In genomic region chr19:1232231-1232637, GRCh38 we compare ENCODE assay signal across 14 cellular contexts. TPM values are rescaled to one million over a fixed set of nuclear protein-coding genes. Genes with fewer than 3 reads are reported as not detected.
DNase-seq lines count a peak whose midpoint lies in the region; ATAC-seq, FAIRE-seq and TF ChIP-seq lines count a peak whose summit lies in the region.
"Had no signal": no experiment of that assay in that cellular context is flagged by ENCODE, and none has a peak within 500 bp of the region (broad histone marks: within the 10 kb centered on the region; RNA-seq: fewer than 3 reads in every experiment).

No MANE protein-coding gene starts in this region.

- no peak overlapping the region for H3K4me3 Mint-ChIP-seq in stimulated activated effector memory CD8-positive, alpha-beta T cell treated with anti-CD3 and anti-CD28 coated beads, Interleukin-12 subunit alpha, Interleukin-12 subunit beta, amount 100 ng/mL, for 72 hours
- no peak overlapping the region for H3K4me3 Mint-ChIP-seq in effector memory CD8-positive, alpha-beta T cell
- H3K4me3 Mint-ChIP-seq: activated CD8-positive, alpha-beta memory T cell treated with anti-CD3 and anti-CD28 coated beads, Interleukin-2, amount 10 ng/mL, durations not matched to agents 7 days and 5 days; CD4-positive, alpha-beta T cell; stimulated activated naive CD8-positive, alpha-beta T cell treated with anti-CD3 and anti-CD28 coated beads, Interleukin-15, Interleukin-2, amounts not matched to agents 100 ng/mL and 50 ng/mL, for 24 hours had no signal

- no peak for TF ChIP-seq EP300 in K562 (IDR thresholded peaks at IDR 0.05; ENCODE audit: low read length)

- no peak overlapping the region for H3K9ac ChIP-seq in IMR-90 (ENCODE audit: low read depth, low read length)
- peak overlapping the region in 1 of 2 experiments; percentile 86; a peak in 2 of 4 replicates for H3K9ac ChIP-seq in K562 (ENCODE audit: insufficient read depth in 1 of 2, low read depth in 2 of 2, low read length in 2 of 2)

- POLR2A ChIA-PET in IMR-90 (lab: Charles Lee; ENCODE audit: unreplicated experiment) (no interaction called here), K562 (lab: Yijun Ruan, JAX) (interaction anchor here (0.6 to 1.5 kb wide), 2 partner anchors 15 to 99 kb away, joined by 3 to 7 read pairs; no protein-coding TSS in a partner anchor)

- H3K4me2 ChIP-seq in IMR-90 (ENCODE audit: low read depth, low read length) (no peak overlapping the region), K562 (ENCODE audit: insufficient read depth, low read length) (no peak overlapping the region)

- no peak for TF ChIP-seq RAD21 in IMR-90 (IDR thresholded peaks at IDR 0.05; ENCODE audit: low read length)
- TF ChIP-seq RAD21 in K562 (CRISPR knock-in tag; conservative IDR thresholded peaks at IDR 0.05 in 1 of 2, IDR thresholded peaks at IDR 0.05 in 1 of 2), result no peak

- peak overlapping the region; percentile 58 for H3K27ac Mint-ChIP-seq in stimulated activated effector memory CD8-positive, alpha-beta T cell treated with anti-CD3 and anti-CD28 coated beads, Interleukin-12 subunit alpha, Interleukin-12 subunit beta, amount 100 ng/mL, for 72 hours
- peak overlapping the region in 1 of 2 donors; percentile 75 for H3K27ac Mint-ChIP-seq in effector memory CD8-positive, alpha-beta T cell
- H3K27ac Mint-ChIP-seq: activated CD8-positive, alpha-beta memory T cell treated with anti-CD3 and anti-CD28 coated beads, Interleukin-2, amount 10 ng/mL, durations not matched to agents 7 days and 5 days; activated naive CD4-positive, alpha-beta T cell treated with anti-CD3 and anti-CD28 coated beads, Interleukin-2, amount 50 U/mL, for 72 hours; CD4-positive, alpha-beta T cell; stimulated activated naive CD8-positive, alpha-beta T cell treated with anti-CD3 and anti-CD28 coated beads, Interleukin-15, Interleukin-2, amounts not matched to agents 100 ng/mL and 50 ng/mL, for 24 hours had no signal

- H2BK20ac ChIP-seq in IMR-90 (ENCODE audit: low read depth, low read length), result no peak overlapping the region

- no peak overlapping the region for H4K5ac ChIP-seq in IMR-90 (ENCODE audit: low read depth, low read length)

- H3K56ac ChIP-seq in IMR-90 (ENCODE audit: extremely low read depth, insufficient read depth, low read length), result no peak overlapping the region

- H3K4me1 Mint-ChIP-seq in stimulated activated effector memory CD8-positive, alpha-beta T cell treated with anti-CD3 and anti-CD28 coated beads, Interleukin-12 subunit alpha, Interleukin-12 subunit beta, amount 100 ng/mL, for 72 hours, result peaks cover 10% of the 10 kb centered on the region
- peaks cover 0 to 2% of the 10 kb centered on the region in 2 donors for H3K4me1 Mint-ChIP-seq in effector memory CD8-positive, alpha-beta T cell (ENCODE audit: low read depth in 2 of 2)
- H3K4me1 Mint-ChIP-seq: activated CD8-positive, alpha-beta memory T cell treated with anti-CD3 and anti-CD28 coated beads, Interleukin-2, amount 10 ng/mL, durations not matched to agents 7 days and 5 days had no signal

- DNase-seq in IMR-90, result no peak
- no peak for DNase-seq in K562 (ENCODE audit: extremely low read depth in 1 of 4, low spot score in 3 of 4)
- no peak for DNase-seq in left lobe of liver (ENCODE audit: low spot score)
- DNase-seq in stimulated activated effector memory CD8-positive, alpha-beta T cell treated with anti-CD3 and anti-CD28 coated beads, Interleukin-12 subunit alpha, Interleukin-12 subunit beta, amount 100 ng/mL, for 72 hours (ENCODE audit: low spot score in 2 of 2), result no peak
- no peak for DNase-seq in retina
- DNase-seq in effector memory CD8-positive, alpha-beta T cell, result no peak
- no peak for DNase-seq in NCI-H2029 treated with DMSO at 0.1 percent for 48 hours (lab: John Stamatoyannopoulos, UW)
- DNase-seq: activated CD8-positive, alpha-beta memory T cell treated with anti-CD3 and anti-CD28 coated beads, Interleukin-2, amount 10 ng/mL, durations not matched to agents 7 days and 5 days; CD4-positive, alpha-beta T cell; cerebellar nuclear complex; NCI-H748 treated with DMSO at 0.1 percent for 48 hours; SHP77 had no signal

- no peak overlapping the region for H3K4ac ChIP-seq in IMR-90 (ENCODE audit: low read depth, low read length)

- 11% methylated on average over 1 of the region's 5 CpGs; no CpG with 5 or more reads in 1 of the 2 experiments for WGBS in IMR-90 (ENCODE audit: extremely low coverage in 2 of 2, insufficient read length in 1 of 2), 2 experiments
- WGBS in K562 (ENCODE audit: insufficient coverage, low coverage, missing lambda C conversion rate), result 66% methylated on average over 4 of the region's 5 CpGs

- peak overlapping the region; percentile 46; the same call in 1 of the 2 replicates for H2AK5ac ChIP-seq in IMR-90 (ENCODE audit: low read depth, low read length)

- H2BK15ac ChIP-seq in IMR-90 (ENCODE audit: low read depth, low read length), result no peak overlapping the region

- ATAC-seq in IMR-90 (ENCODE audit: low read depth) (peak; percentile 8), K562 (peak; percentile 8; the same call in 2 of the 3 replicates), left lobe of liver (peak; percentile 3)
- ATAC-seq in stimulated activated effector memory CD8-positive, alpha-beta T cell treated with anti-CD3 and anti-CD28 coated beads, Interleukin-12 subunit alpha, Interleukin-12 subunit beta, amount 100 ng/mL, for 72 hours, result peak; percentile 14
- ATAC-seq in effector memory CD8-positive, alpha-beta T cell (replicated peaks), result no peak
- ATAC-seq: activated CD8-positive, alpha-beta memory T cell treated with anti-CD3 and anti-CD28 coated beads, Interleukin-2, amount 10 ng/mL, durations not matched to agents 7 days and 5 days had no signal

- H3K4me3 ChIP-seq in IMR-90 (ENCODE audit: insufficient read depth, low read depth, low read length), result no peak overlapping the region
- H3K4me3 ChIP-seq in K562, result no peak overlapping the region

- no peaks in the 10 kb centered on the region for H3K9me3 ChIP-seq in IMR-90 (ENCODE audit: control insufficient read depth, insufficient read depth, low read length)
- H3K9me3 ChIP-seq in K562 (replicated peaks; ENCODE audit: control insufficient read depth, insufficient read depth, low read depth, low read length), result no peaks in the 10 kb centered on the region; the same call in 1 of the 2 replicates

- no peaks in the 10 kb centered on the region for H3K9me1 ChIP-seq in IMR-90 (ENCODE audit: insufficient read depth, low read length)
- no peaks in the 10 kb centered on the region for H3K9me1 ChIP-seq in K562 (ENCODE audit: control insufficient read depth, insufficient read depth, low read length)

- H2BK120ac ChIP-seq in IMR-90 (ENCODE audit: low read depth, low read length), result no peak overlapping the region

- no peak for TF ChIP-seq POLR2A in IMR-90 (IDR thresholded peaks at IDR 0.05; ENCODE audit: low read depth, low read length)
- no peak for TF ChIP-seq POLR2A in K562 (conservative IDR thresholded peaks at IDR 0.05)

- no peak for FAIRE-seq in K562 (lab: Jason Lieb, UNC)

- no peak overlapping the region for H4K91ac ChIP-seq in IMR-90 (ENCODE audit: insufficient read depth, low read depth, low read length)

- CTCF ChIA-PET in IMR-90 (lab: Yijun Ruan, JAX), result no interaction called here
- CTCF ChIA-PET in K562 (lab: Yijun Ruan, JAX; ENCODE audit: low intra/inter-chr PET ratio), result no interaction called here

- no peak for TF ChIP-seq CTCF in IMR-90 (conservative IDR thresholded peaks at IDR 0.05; ENCODE audit: low read depth, low read length)
- no peak for TF ChIP-seq CTCF in K562 (IDR thresholded peaks at IDR 0.05 in 2 of 3, conservative IDR thresholded peaks at IDR 0.05 in 1 of 3; ENCODE audit: insufficient read depth in 2 of 3, low read depth in 1 of 3, low read length in 3 of 3)

- H3K36me3 Mint-ChIP-seq in stimulated activated effector memory CD8-positive, alpha-beta T cell treated with anti-CD3 and anti-CD28 coated beads, Interleukin-12 subunit alpha, Interleukin-12 subunit beta, amount 100 ng/mL, for 72 hours, result peaks cover 6% of the 10 kb centered on the region
- H3K36me3 Mint-ChIP-seq in effector memory CD8-positive, alpha-beta T cell (ENCODE audit: insufficient read depth), result peaks cover 3% of the 10 kb centered on the region
- H3K36me3 Mint-ChIP-seq: activated naive CD4-positive, alpha-beta T cell treated with anti-CD3 and anti-CD28 coated beads, Interleukin-2, amount 50 U/mL, for 72 hours had no signal

- peak overlapping the region; percentile 87 for H2AK9ac ChIP-seq in IMR-90 (replicated peaks; ENCODE audit: low read depth, low read length, poor library complexity)

- H3K9me3 Mint-ChIP-seq in stimulated activated effector memory CD8-positive, alpha-beta T cell treated with anti-CD3 and anti-CD28 coated beads, Interleukin-12 subunit alpha, Interleukin-12 subunit beta, amount 100 ng/mL, for 72 hours, result no peaks in the 10 kb centered on the region
- H3K9me3 Mint-ChIP-seq in effector memory CD8-positive, alpha-beta T cell, result no peaks in the 10 kb centered on the region
- H3K9me3 Mint-ChIP-seq: activated naive CD4-positive, alpha-beta T cell treated with anti-CD3 and anti-CD28 coated beads, Interleukin-2, amount 50 U/mL, for 72 hours; CD4-positive, alpha-beta T cell; stimulated activated naive CD8-positive, alpha-beta T cell treated with anti-CD3 and anti-CD28 coated beads, Interleukin-15, Interleukin-2, amounts not matched to agents 100 ng/mL and 50 ng/mL, for 24 hours had no signal

- H2BK5ac ChIP-seq in IMR-90 (ENCODE audit: low read depth, low read length, poor library complexity, severe bottlenecking), result no peak overlapping the region

- BruUV-seq in IMR-90 (replicated peaks; lab: Mats Ljungman, UMichigan), result no TSS peak
- no TSS peak for BruUV-seq in K562 (replicated peaks; lab: Mats Ljungman, UMichigan)

- H3K27me3 ChIP-seq in IMR-90 (ENCODE audit: control insufficient read depth, insufficient read depth, low read length), result no peaks in the 10 kb centered on the region
- no peaks in the 10 kb centered on the region for H3K27me3 ChIP-seq in K562 (ENCODE audit: control insufficient read depth in 2 of 2, insufficient read depth in 2 of 2, low read length in 2 of 2)

- H3K18ac ChIP-seq in IMR-90 (ENCODE audit: low read depth, low read length), result no peak overlapping the region

- H4K20me1 ChIP-seq in IMR-90 (ENCODE audit: insufficient read depth, low read length) (peaks cover 38% of the 10 kb centered on the region), K562 (replicated peaks; ENCODE audit: control insufficient read depth, insufficient read depth, low read length) (no peaks in the 10 kb centered on the region)

- peaks cover 20% of the 10 kb centered on the region for H3K4me1 ChIP-seq in IMR-90 (ENCODE audit: control insufficient read depth, insufficient read depth, low read length)
- peaks cover 3 to 77% of the 10 kb centered on the region in 2 experiments; a peak in 4 of 5 replicates for H3K4me1 ChIP-seq in K562 (replicated peaks in 1 of 2; ENCODE audit: control insufficient read depth in 2 of 2, insufficient read depth in 2 of 2, low read length in 2 of 2)

- intact Hi-C loops in IMR-90 (cut with micrococcal nuclease), result no loop called here
- intact Hi-C loops in K562 (cut with micrococcal nuclease), result no loop called here

- H3K14ac ChIP-seq in IMR-90 (replicated peaks; ENCODE audit: low read depth, low read length), result no peak overlapping the region

- no peaks in the 10 kb centered on the region for H3K27me3 Mint-ChIP-seq in effector memory CD8-positive, alpha-beta T cell
- H3K27me3 Mint-ChIP-seq: CD4-positive, alpha-beta T cell; stimulated activated naive CD8-positive, alpha-beta T cell treated with anti-CD3 and anti-CD28 coated beads, Interleukin-15, Interleukin-2, amounts not matched to agents 100 ng/mL and 50 ng/mL, for 24 hours had no signal

- H2AFZ ChIP-seq in IMR-90 (replicated peaks; ENCODE audit: low read length, poor library complexity), result peak overlapping the region; percentile 56
- H2AFZ ChIP-seq in K562 (ENCODE audit: low read depth, low read length), result no peak overlapping the region

- H3K27ac ChIP-seq in IMR-90 (ENCODE audit: insufficient read depth, low read length) (no peak overlapping the region), K562 (ENCODE audit: extremely low read depth, low read depth, low read length) (peak overlapping the region; percentile 2; the same call in 1 of the 3 replicates)

- H3K79me2 ChIP-seq in K562 (ENCODE audit: control insufficient read depth, insufficient read depth, low read length), result peaks cover 5% of the 10 kb centered on the region; the same call in 1 of the 3 replicates

- in situ Hi-C loops in IMR-90 (cut with MboI; ENCODE audit: low sequenced_read_pairs), result no loop called here
- in situ Hi-C loops in K562 (cut with MboI), result loop anchor here (25.0 kb wide), 1 partner anchor 470 kb away; the partner anchor contains the start of gene MISP

- no peak overlapping the region for H4K8ac ChIP-seq in IMR-90 (ENCODE audit: low read depth in 2 of 2, low read length in 2 of 2)

- peaks cover 53% of the 10 kb centered on the region for H3K36me3 ChIP-seq in IMR-90 (ENCODE audit: control insufficient read depth, insufficient read depth, low read length)
- H3K36me3 ChIP-seq in K562 (ENCODE audit: control insufficient read depth, insufficient read depth, low read length), result peaks cover 51% of the 10 kb centered on the region; the same call in 1 of the 3 replicates

- peaks cover 10 to 38% of the 10 kb centered on the region in 2 experiments for H3K79me1 ChIP-seq in IMR-90 (ENCODE audit: low read depth in 1 of 2, low read length in 2 of 2)

- H3K23ac ChIP-seq in IMR-90 (ENCODE audit: low read depth, low read length), result no peak overlapping the region

- dilution Hi-C loops in IMR-90 (cut with HindIII; ENCODE audit: low sequenced_read_pairs, unreplicated experiment), result no loop called here

RNA-seq across cellular contexts. Expression of gene CBARP, which starts 5.6 kb away (rescaled TPM):
- total RNA-seq in IMR-90 (2012; rRNA removed) (0.18 and 0.56 TPM in 2 replicates), K562 (2014; rRNA removed) (3.7 and 3.8 TPM in 2 replicates), K562 (2014; rRNA removed; fragmentation: Illumina TruSeq; extraction: Trizol) (0.18 TPM in 1 of 2 replicates, not detected in the other), K562 (2015; rRNA removed; fragmentation: Illumina TruSeq; extraction: Trizol) (1.3 and 1.4 TPM in 2 replicates), K562 (2021) (6.6 and 8.9 TPM in 2 replicates), left lobe of liver (0.38 TPM)
- polyA plus RNA-seq in IMR-90 (2012; rRNA removed) (3.9 and 8.5 TPM in 2 replicates), K562 (2011; rRNA removed) (0.98 and 1.2 TPM in 2 replicates), K562 (2014; fragmentation: Illumina TruSeq; extraction: Trizol) (0.25 and 2.3 TPM in 2 replicates), K562 (2014; fragmentation: Nextera tagmentation; extraction: Ambion mirVana) (under 1 TPM in 1 of 2 experiments, not detected in 1; 0.03 TPM), K562 (2014; rRNA removed) (5.8 and 6.3 TPM in 2 replicates)
- polyA plus RNA-seq in IMR-90 (2012; cell fraction: cytosol; rRNA removed), result 3.2 and 7.9 TPM in 2 replicates
- polyA plus RNA-seq in IMR-90 (2012; cell fraction: nucleus; rRNA removed; ENCODE audit: low replicate concordance), result 24.1 and 64.4 TPM in 2 replicates
- 2.8 and 13.5 TPM in 2 replicates for total RNA-seq in K562 (2011; cell fraction: chromatin; rRNA removed; ENCODE audit: low replicate concordance)
- 11.4 and 15.2 TPM in 2 replicates for total RNA-seq in K562 (2011; cell fraction: nucleolus; rRNA removed)
- 4.2 and 6.2 TPM in 2 replicates for total RNA-seq in K562 (2011; cell fraction: nucleoplasm; rRNA removed)
- 0.84 and 4.5 TPM in 2 replicates for polyA plus RNA-seq in K562 (2011; cell fraction: cytosol; rRNA removed)
- polyA plus RNA-seq in K562 (2011; cell fraction: nucleus; rRNA removed), result 8.2 and 25.4 TPM in 2 replicates
- polyA plus RNA-seq in K562 (2012), result 3.1 and 3.3 TPM in 2 replicates
- 0.11 and 0.15 TPM in 2 replicates for polyA minus RNA-seq in K562 (2011; rRNA and poly(A)+ RNA removed)
- polyA minus RNA-seq in K562 (2011; cell fraction: cytosol; rRNA and poly(A)+ RNA removed), result 2.9 and 3.0 TPM in 2 replicates
- polyA minus RNA-seq in K562 (2011; cell fraction: nucleus; rRNA and poly(A)+ RNA removed), result 3.0 and 3.8 TPM in 2 replicates

RNA-seq across cellular contexts. Expression of gene ATP5F1D, which starts 9.3 kb away (rescaled TPM):
- 7.3 and 13.6 TPM in 2 replicates for total RNA-seq in IMR-90 (2012; rRNA removed)
- polyA plus RNA-seq in IMR-90 (2012; rRNA removed), result 140 and 189 TPM in 2 replicates
- 348 and 386 TPM in 2 replicates for polyA plus RNA-seq in IMR-90 (2012; cell fraction: cytosol; rRNA removed)
- polyA plus RNA-seq in IMR-90 (2012; cell fraction: nucleus; rRNA removed; ENCODE audit: low replicate concordance), result 72.4 and 213 TPM in 2 replicates
- 42.1 and 110 TPM in 2 replicates for total RNA-seq in K562 (2011; cell fraction: chromatin; rRNA removed; ENCODE audit: low replicate concordance)
- total RNA-seq in K562 (2011; cell fraction: nucleolus; rRNA removed), result 116 and 129 TPM in 2 replicates
- 74.0 and 85.6 TPM in 2 replicates for total RNA-seq in K562 (2011; cell fraction: nucleoplasm; rRNA removed)
- 135 and 145 TPM in 2 replicates for total RNA-seq in K562 (2014; rRNA removed)
- 3.9 and 4.6 TPM in 2 replicates for total RNA-seq in K562 (2014; rRNA removed; fragmentation: Illumina TruSeq; extraction: Trizol)
- total RNA-seq in K562 (2015; rRNA removed; fragmentation: Illumina TruSeq; extraction: Trizol), result 65.2 and 73.0 TPM in 2 replicates
- total RNA-seq in K562 (2021), result 409 and 434 TPM in 2 replicates
- polyA plus RNA-seq in K562 (2011; rRNA removed), result 36.8 and 58.7 TPM in 2 replicates
- 119 and 471 TPM in 2 replicates for polyA plus RNA-seq in K562 (2011; cell fraction: cytosol; rRNA removed)
- polyA plus RNA-seq in K562 (2011; cell fraction: nucleus; rRNA removed), result 90.5 and 137 TPM in 2 replicates
- polyA plus RNA-seq in K562 (2012), result 278 and 318 TPM in 2 replicates
- 18.7 and 106 TPM in 2 replicates for polyA plus RNA-seq in K562 (2014; fragmentation: Illumina TruSeq; extraction: Trizol)
- polyA plus RNA-seq in K562 (2014; fragmentation: Nextera tagmentation; extraction: Ambion mirVana), result 10 to 100 TPM in 1 of 2 experiments, 1 to 10 TPM in 1; 9.7 to 23.3 TPM
- polyA plus RNA-seq in K562 (2014; rRNA removed), result 233 and 236 TPM in 2 replicates
- polyA minus RNA-seq in K562 (2011; rRNA and poly(A)+ RNA removed), result 16.5 and 29.9 TPM in 2 replicates
- polyA minus RNA-seq in K562 (2011; cell fraction: cytosol; rRNA and poly(A)+ RNA removed), result 115 and 175 TPM in 2 replicates
- 28.8 and 35.8 TPM in 2 replicates for polyA minus RNA-seq in K562 (2011; cell fraction: nucleus; rRNA and poly(A)+ RNA removed)
- 282 TPM for total RNA-seq in left lobe of liver

RNA-seq across cellular contexts. Expression of gene MIDN, which starts 16.1 kb away (rescaled TPM):
- total RNA-seq in IMR-90 (2012; rRNA removed) (2.2 and 2.5 TPM in 2 replicates), K562 (2014; rRNA removed) (13.5 and 20.8 TPM in 2 replicates), K562 (2014; rRNA removed; fragmentation: Illumina TruSeq; extraction: Trizol) (3.9 and 4.8 TPM in 2 replicates), K562 (2015; rRNA removed; fragmentation: Illumina TruSeq; extraction: Trizol) (10.1 and 11.0 TPM in 2 replicates), K562 (2021) (120 and 121 TPM in 2 replicates), left lobe of liver (51.7 TPM)
- polyA plus RNA-seq in IMR-90 (2012; rRNA removed) (24.1 and 26.0 TPM in 2 replicates), K562 (2011; rRNA removed) (7.0 and 10.2 TPM in 2 replicates), K562 (2014; fragmentation: Illumina TruSeq; extraction: Trizol) (20.5 and 38.3 TPM in 2 replicates), K562 (2014; fragmentation: Nextera tagmentation; extraction: Ambion mirVana) (1 to 10 TPM in 1 of 2 experiments, under 1 TPM in 1; 0.17 to 1.5 TPM), K562 (2014; rRNA removed) (41.3 and 44.6 TPM in 2 replicates)
- 39.2 and 47.7 TPM in 2 replicates for polyA plus RNA-seq in IMR-90 (2012; cell fraction: cytosol; rRNA removed)
- polyA plus RNA-seq in IMR-90 (2012; cell fraction: nucleus; rRNA removed; ENCODE audit: low replicate concordance), result 97.0 and 144 TPM in 2 replicates
- total RNA-seq in K562 (2011; cell fraction: chromatin; rRNA removed; ENCODE audit: low replicate concordance), result 30.7 and 106 TPM in 2 replicates
- total RNA-seq in K562 (2011; cell fraction: nucleolus; rRNA removed), result 81.7 and 90.7 TPM in 2 replicates
- total RNA-seq in K562 (2011; cell fraction: nucleoplasm; rRNA removed), result 55.1 and 88.1 TPM in 2 replicates
- polyA plus RNA-seq in K562 (2011; cell fraction: cytosol; rRNA removed), result 14.0 and 26.8 TPM in 2 replicates
- 44.8 and 87.0 TPM in 2 replicates for polyA plus RNA-seq in K562 (2011; cell fraction: nucleus; rRNA removed)
- 29.5 and 39.8 TPM in 2 replicates for polyA plus RNA-seq in K562 (2012)
- 2.7 and 3.0 TPM in 2 replicates for polyA minus RNA-seq in K562 (2011; rRNA and poly(A)+ RNA removed)
- polyA minus RNA-seq in K562 (2011; cell fraction: cytosol; rRNA and poly(A)+ RNA removed), result 29.9 and 43.2 TPM in 2 replicates
- 28.0 and 34.2 TPM in 2 replicates for polyA minus RNA-seq in K562 (2011; cell fraction: nucleus; rRNA and poly(A)+ RNA removed)

RNA-seq across cellular contexts. Expression of gene STK11, which starts 26.7 kb away (rescaled TPM):
- total RNA-seq in IMR-90 (2012; rRNA removed) (39.3 and 45.0 TPM in 2 replicates), K562 (2014; rRNA removed) (96.5 and 102 TPM in 2 replicates), K562 (2014; rRNA removed; fragmentation: Illumina TruSeq; extraction: Trizol) (28.9 and 31.7 TPM in 2 replicates), K562 (2015; rRNA removed; fragmentation: Illumina TruSeq; extraction: Trizol) (40.6 and 43.2 TPM in 2 replicates), K562 (2021) (76.3 and 89.6 TPM in 2 replicates), left lobe of liver (33.1 TPM)
- polyA plus RNA-seq in IMR-90 (2012; rRNA removed) (40.9 and 42.8 TPM in 2 replicates), K562 (2011; rRNA removed) (31.2 and 34.3 TPM in 2 replicates), K562 (2014; fragmentation: Illumina TruSeq; extraction: Trizol) (22.0 and 39.1 TPM in 2 replicates), K562 (2014; fragmentation: Nextera tagmentation; extraction: Ambion mirVana) (under 1 TPM; 0.15 to 1.00 TPM), K562 (2014; rRNA removed) (69.4 and 79.9 TPM in 2 replicates)
- polyA plus RNA-seq in IMR-90 (2012; cell fraction: cytosol; rRNA removed), result 35.6 and 50.4 TPM in 2 replicates
- polyA plus RNA-seq in IMR-90 (2012; cell fraction: nucleus; rRNA removed; ENCODE audit: low replicate concordance), result 146 and 257 TPM in 2 replicates
- 76.0 and 175 TPM in 2 replicates for total RNA-seq in K562 (2011; cell fraction: chromatin; rRNA removed; ENCODE audit: low replicate concordance)
- 128 and 133 TPM in 2 replicates for total RNA-seq in K562 (2011; cell fraction: nucleolus; rRNA removed)
- 58.7 and 79.5 TPM in 2 replicates for total RNA-seq in K562 (2011; cell fraction: nucleoplasm; rRNA removed)
- 37.0 and 67.8 TPM in 2 replicates for polyA plus RNA-seq in K562 (2011; cell fraction: cytosol; rRNA removed)
- 127 and 182 TPM in 2 replicates for polyA plus RNA-seq in K562 (2011; cell fraction: nucleus; rRNA removed)
- polyA plus RNA-seq in K562 (2012), result 49.5 and 76.3 TPM in 2 replicates
- 38.2 and 43.6 TPM in 2 replicates for polyA minus RNA-seq in K562 (2011; rRNA and poly(A)+ RNA removed)
- polyA minus RNA-seq in K562 (2011; cell fraction: cytosol; rRNA and poly(A)+ RNA removed), result 33.9 and 37.0 TPM in 2 replicates
- 34.3 and 36.1 TPM in 2 replicates for polyA minus RNA-seq in K562 (2011; cell fraction: nucleus; rRNA and poly(A)+ RNA removed)

RNA-seq across cellular contexts. Expression of gene CIRBP, which starts 36.9 kb away (rescaled TPM):
- total RNA-seq in IMR-90 (2012; rRNA removed) (226 and 299 TPM in 2 replicates), K562 (2014; rRNA removed) (168 and 249 TPM in 2 replicates), K562 (2014; rRNA removed; fragmentation: Illumina TruSeq; extraction: Trizol) (189 and 200 TPM in 2 replicates), K562 (2015; rRNA removed; fragmentation: Illumina TruSeq; extraction: Trizol) (176 and 206 TPM in 2 replicates), K562 (2021) (181 and 222 TPM in 2 replicates), left lobe of liver (125 TPM)
- polyA plus RNA-seq in IMR-90 (2012; rRNA removed) (405 and 542 TPM in 2 replicates), K562 (2011; rRNA removed) (124 and 166 TPM in 2 replicates), K562 (2014; fragmentation: Illumina TruSeq; extraction: Trizol) (222 and 345 TPM in 2 replicates), K562 (2014; fragmentation: Nextera tagmentation; extraction: Ambion mirVana) (10 to 100 TPM; 20.5 to 21.4 TPM), K562 (2014; rRNA removed) (306 and 327 TPM in 2 replicates)
- 562 and 617 TPM in 2 replicates for polyA plus RNA-seq in IMR-90 (2012; cell fraction: cytosol; rRNA removed)
- polyA plus RNA-seq in IMR-90 (2012; cell fraction: nucleus; rRNA removed; ENCODE audit: low replicate concordance), result 2,129 and 2,924 TPM in 2 replicates
- 283 and 504 TPM in 2 replicates for total RNA-seq in K562 (2011; cell fraction: chromatin; rRNA removed; ENCODE audit: low replicate concordance)
- total RNA-seq in K562 (2011; cell fraction: nucleolus; rRNA removed), result 457 and 483 TPM in 2 replicates
- total RNA-seq in K562 (2011; cell fraction: nucleoplasm; rRNA removed), result 431 and 450 TPM in 2 replicates
- 92.3 and 201 TPM in 2 replicates for polyA plus RNA-seq in K562 (2011; cell fraction: cytosol; rRNA removed)
- polyA plus RNA-seq in K562 (2011; cell fraction: nucleus; rRNA removed), result 882 and 1,025 TPM in 2 replicates
- polyA plus RNA-seq in K562 (2012), result 288 and 291 TPM in 2 replicates
- 46.9 and 50.4 TPM in 2 replicates for polyA minus RNA-seq in K562 (2011; rRNA and poly(A)+ RNA removed)
- polyA minus RNA-seq in K562 (2011; cell fraction: cytosol; rRNA and poly(A)+ RNA removed), result 50.4 and 50.8 TPM in 2 replicates
- 117 and 135 TPM in 2 replicates for polyA minus RNA-seq in K562 (2011; cell fraction: nucleus; rRNA and poly(A)+ RNA removed)
